In the genomic region with DNA sequence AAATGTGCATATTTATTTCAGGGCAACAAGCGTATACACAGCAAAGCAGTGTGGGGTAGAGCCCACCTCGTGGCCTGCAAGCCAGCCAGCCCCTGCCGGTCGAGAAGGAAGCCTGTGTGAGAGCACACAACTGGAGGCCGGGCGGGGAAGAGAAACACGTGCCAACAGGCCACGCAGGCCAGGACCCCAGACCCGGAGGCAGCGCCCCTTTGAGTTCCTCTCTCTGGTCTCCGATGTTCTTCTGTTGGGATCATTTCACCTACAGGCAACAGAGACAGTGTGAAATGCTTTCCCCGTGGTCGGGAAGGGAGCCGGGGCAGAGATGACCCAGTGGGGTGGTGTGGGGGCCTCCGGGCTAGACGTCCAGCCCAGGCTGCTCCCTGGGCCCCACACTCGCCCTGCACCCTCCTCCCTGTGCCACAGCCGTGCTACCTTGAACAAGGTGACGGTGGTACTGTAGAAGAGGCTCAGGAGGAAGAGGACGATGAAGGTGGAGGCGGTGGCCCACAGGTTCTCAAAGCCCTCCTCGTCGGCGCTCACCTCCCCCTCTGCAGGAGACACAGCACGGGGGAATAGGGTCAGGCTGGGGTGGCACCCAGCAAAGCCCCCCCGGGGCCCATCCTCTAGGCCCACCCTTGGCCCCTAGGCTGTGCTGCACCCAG, we compare ENCODE assay signal across 2 cellular contexts.
TF ChIP-seq lines count a peak whose summit lies in the region.

No MANE protein-coding gene starts in this region.

TF ChIP-seq in SK-N-SH, 30 proteins besides CTCF, POLR2A, EP300 and RAD21 (continued from another document):
- no peak for TF ChIP-seq TCF12 (IDR thresholded peaks at IDR 0.05)
- TF ChIP-seq SMC3 (IDR thresholded peaks at IDR 0.05; ENCODE audit: low read depth, low read length) = no peak
- TF ChIP-seq JUND (IDR thresholded peaks at IDR 0.05) = no peak
- no peak for TF ChIP-seq YY1 (IDR thresholded peaks at IDR 0.05; ENCODE audit: low read depth)
- TF ChIP-seq, protein P1, sequence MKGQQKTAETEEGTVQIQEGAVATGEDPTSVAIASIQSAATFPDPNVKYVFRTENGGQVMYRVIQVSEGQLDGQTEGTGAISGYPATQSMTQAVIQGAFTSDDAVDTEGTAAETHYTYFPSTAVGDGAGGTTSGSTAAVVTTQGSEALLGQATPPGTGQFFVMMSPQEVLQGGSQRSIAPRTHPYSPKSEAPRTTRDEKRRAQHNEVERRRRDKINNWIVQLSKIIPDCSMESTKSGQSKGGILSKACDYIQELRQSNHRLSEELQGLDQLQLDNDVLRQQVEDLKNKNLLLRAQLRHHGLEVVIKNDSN (IDR thresholded peaks at IDR 0.05; ENCODE audit: borderline replicate concordance, low read depth) = no peak
- TF ChIP-seq SIN3A (IDR thresholded peaks at IDR 0.05; ENCODE audit: borderline replicate concordance, low read depth, low read length) = no peak
- TF ChIP-seq, protein P2, sequence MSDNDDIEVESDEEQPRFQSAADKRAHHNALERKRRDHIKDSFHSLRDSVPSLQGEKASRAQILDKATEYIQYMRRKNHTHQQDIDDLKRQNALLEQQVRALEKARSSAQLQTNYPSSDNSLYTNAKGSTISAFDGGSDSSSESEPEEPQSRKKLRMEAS (IDR thresholded peaks at IDR 0.05; ENCODE audit: low read depth) = no peak
- TF ChIP-seq, protein P3, sequence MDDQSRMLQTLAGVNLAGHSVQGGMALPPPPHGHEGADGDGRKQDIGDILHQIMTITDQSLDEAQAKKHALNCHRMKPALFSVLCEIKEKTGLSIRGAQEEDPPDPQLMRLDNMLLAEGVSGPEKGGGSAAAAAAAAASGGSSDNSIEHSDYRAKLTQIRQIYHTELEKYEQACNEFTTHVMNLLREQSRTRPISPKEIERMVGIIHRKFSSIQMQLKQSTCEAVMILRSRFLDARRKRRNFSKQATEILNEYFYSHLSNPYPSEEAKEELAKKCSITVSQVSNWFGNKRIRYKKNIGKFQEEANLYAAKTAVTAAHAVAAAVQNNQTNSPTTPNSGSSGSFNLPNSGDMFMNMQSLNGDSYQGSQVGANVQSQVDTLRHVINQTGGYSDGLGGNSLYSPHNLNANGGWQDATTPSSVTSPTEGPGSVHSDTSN (IDR thresholded peaks at IDR 0.05) = no peak
- no peak for TF ChIP-seq RXRA (IDR thresholded peaks at IDR 0.05; ENCODE audit: borderline replicate concordance, low read depth)
- no peak for TF ChIP-seq EZH2phosphoT487 (IDR thresholded peaks at IDR 0.05; ENCODE audit: borderline replicate concordance, low read depth)
- no peak for TF ChIP-seq CHD2 (IDR thresholded peaks at IDR 0.05; ENCODE audit: low read length, partially characterized antibody)
- TF ChIP-seq FOXM1 (IDR thresholded peaks at IDR 0.05; ENCODE audit: low read depth) = no peak
- TF ChIP-seq FOXJ3 (CRISPR knock-in tag; IDR thresholded peaks at IDR 0.05) = no peak
TF ChIP-seq in SK-N-SH: peak in this region for 0.

TF ChIP-seq in SK-N-SH treated with all-trans-retinoic acid at 6 μM for 48 hours, 23 proteins besides CTCF, POLR2A, EP300 and RAD21 (continued from another document):
- TF ChIP-seq, protein P4, sequence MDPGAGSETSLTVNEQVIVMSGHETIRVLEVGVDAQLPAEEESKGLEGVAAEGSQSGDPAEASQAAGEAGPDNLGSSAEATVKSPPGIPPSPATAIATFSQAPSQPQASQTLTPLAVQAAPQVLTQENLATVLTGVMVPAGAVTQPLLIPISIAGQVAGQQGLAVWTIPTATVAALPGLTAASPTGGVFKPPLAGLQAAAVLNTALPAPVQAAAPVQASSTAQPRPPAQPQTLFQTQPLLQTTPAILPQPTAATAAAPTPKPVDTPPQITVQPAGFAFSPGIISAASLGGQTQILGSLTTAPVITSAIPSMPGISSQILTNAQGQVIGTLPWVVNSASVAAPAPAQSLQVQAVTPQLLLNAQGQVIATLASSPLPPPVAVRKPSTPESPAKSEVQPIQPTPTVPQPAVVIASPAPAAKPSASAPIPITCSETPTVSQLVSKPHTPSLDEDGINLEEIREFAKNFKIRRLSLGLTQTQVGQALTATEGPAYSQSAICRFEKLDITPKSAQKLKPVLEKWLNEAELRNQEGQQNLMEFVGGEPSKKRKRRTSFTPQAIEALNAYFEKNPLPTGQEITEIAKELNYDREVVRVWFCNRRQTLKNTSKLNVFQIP (CRISPR knock-in tag; IDR thresholded peaks at IDR 0.05; ENCODE audit: borderline replicate concordance, low read depth) = no peak
- TF ChIP-seq, protein P5, sequence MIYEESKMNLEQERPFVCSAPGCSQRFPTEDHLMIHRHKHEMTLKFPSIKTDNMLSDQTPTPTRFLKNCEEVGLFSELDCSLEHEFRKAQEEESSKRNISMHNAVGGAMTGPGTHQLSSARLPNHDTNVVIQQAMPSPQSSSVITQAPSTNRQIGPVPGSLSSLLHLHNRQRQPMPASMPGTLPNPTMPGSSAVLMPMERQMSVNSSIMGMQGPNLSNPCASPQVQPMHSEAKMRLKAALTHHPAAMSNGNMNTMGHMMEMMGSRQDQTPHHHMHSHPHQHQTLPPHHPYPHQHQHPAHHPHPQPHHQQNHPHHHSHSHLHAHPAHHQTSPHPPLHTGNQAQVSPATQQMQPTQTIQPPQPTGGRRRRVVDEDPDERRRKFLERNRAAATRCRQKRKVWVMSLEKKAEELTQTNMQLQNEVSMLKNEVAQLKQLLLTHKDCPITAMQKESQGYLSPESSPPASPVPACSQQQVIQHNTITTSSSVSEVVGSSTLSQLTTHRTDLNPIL (CRISPR knock-in tag; IDR thresholded peaks at IDR 0.05; ENCODE audit: low read depth) = no peak
- TF ChIP-seq ZFP30 (CRISPR knock-in tag; IDR thresholded peaks at IDR 0.05) (no peak), ZNF565 (CRISPR knock-in tag; conservative IDR thresholded peaks at IDR 0.05; ENCODE audit: low read depth) (no peak)
